ENCODE assay signal across 25 cellular contexts in genomic region chr3:48137425-48137999, GRCh38.
"Had no signal": no experiment of that assay in that cellular context is flagged by ENCODE, and none has a peak within 500 bp of the region (broad histone marks: within the 10 kb centered on the region; RNA-seq: fewer than 3 reads in every experiment).

No MANE protein-coding gene starts in this region.

- H3K4me1 ChIP-seq: pancreas, tibial artery had no signal

- H3K4me3 ChIP-seq: gastrocnemius medialis, lower lobe of right lung, mucosa of descending colon, pancreas, smooth muscle cell, stomach, testis, tibial artery had no signal

- H3K9me3 ChIP-seq: gastrocnemius medialis, lower lobe of right lung, mucosa of descending colon, neutrophil, pancreas, stomach, testis, tibial artery had no signal

- FAIRE-seq: endometrium, keratinocyte, pancreas, urothelium cell line had no signal

- DNase-seq: cerebellar nuclear complex; cortex of kidney; effector memory CD8-positive, alpha-beta T cell; gastrocnemius medialis; head of caudate nucleus; left ventricle myocardium superior; lower lobe of right lung; mucosa of descending colon; naive B cell; pancreas; stimulated activated CD4-positive, alpha-beta T cell treated with anti-CD3 and anti-CD28 coated beads, Interleukin-12 subunit alpha, Interleukin-12 subunit beta, amount 100 ng/mL, for 4 hours; stimulated activated CD4-positive, alpha-beta T cell treated with anti-CD3 and anti-CD28 coated beads, Interleukin-1b, Interleukin-23, amount 100 ng/mL, for 48 hours; stimulated activated CD4-positive, alpha-beta T cell treated with anti-CD3 and anti-CD28 coated beads, Interleukin-4, amount 100 ng/mL, for 24 hours; stimulated activated naive CD4-positive, alpha-beta T cell treated with Interleukin-2 at 50 U/mL for 16 hours; stomach; testis; tibial artery had no signal

- H3K27ac ChIP-seq: gastrocnemius medialis, lower lobe of right lung, neutrophil, pancreas, stomach, testis, tibial artery had no signal

- H3K4me2 ChIP-seq: smooth muscle cell had no signal

- ATAC-seq: effector memory CD8-positive, alpha-beta T cell; gastrocnemius medialis; left ventricle myocardium superior; lower lobe of right lung; mucosa of descending colon; natural killer cell treated with Interleukin-12 subunit alpha and Interleukin-12 subunit beta and Interleukin-15 and Interleukin-18, amount 100 ng/mL, for 72 hours; pancreas; sciatic nerve; stimulated activated effector memory CD8-positive, alpha-beta T cell treated with anti-CD3 and anti-CD28 coated beads, Interleukin-12 subunit alpha, Interleukin-12 subunit beta, amount 100 ng/mL, for 72 hours had no signal

- H3K27me3 ChIP-seq: gastrocnemius medialis, neutrophil, pancreas, stomach, testis, tibial artery had no signal

- H3K36me3 ChIP-seq: gastrocnemius medialis, lower lobe of right lung, neutrophil, pancreas, stomach, tibial artery had no signal
